ENCODE assay signal across 18 cellular contexts in genomic region chr12:130079254-130079653, GRCh38.
DNase-seq lines count a peak whose midpoint lies in the region; ATAC-seq, FAIRE-seq and TF ChIP-seq lines count a peak whose summit lies in the region.
"Had no signal": no experiment of that assay in that cellular context is flagged by ENCODE, and none has a peak within 500 bp of the region (broad histone marks: within the 10 kb centered on the region; RNA-seq: fewer than 3 reads in every experiment).

No MANE protein-coding gene starts in this region.

- H2BK5ac ChIP-seq in mesenchymal stem cell (ENCODE audit: low read depth, low read length, poor library complexity, severe bottlenecking): no peak overlapping the region

- no peak overlapping the region for H2BK12ac ChIP-seq in mesenchymal stem cell (ENCODE audit: low read length in 2 of 2)

- H3K27me3 ChIP-seq in bronchial epithelial cell (ENCODE audit: control insufficient read depth, insufficient read depth, low read length): no peaks in the 10 kb centered on the region
- no peaks in the 10 kb centered on the region for H3K27me3 ChIP-seq in mesenchymal stem cell (ENCODE audit: control insufficient read depth in 1 of 2, insufficient read depth in 1 of 2, low read length in 2 of 2)

- no peak overlapping the region for H3K18ac ChIP-seq in mesenchymal stem cell (ENCODE audit: low read depth in 1 of 2, low read length in 2 of 2)

- no peaks in the 10 kb centered on the region for H3K79me1 ChIP-seq in mesenchymal stem cell (replicated peaks; ENCODE audit: low read length, poor library complexity, severe bottlenecking)

- DNase-seq in H4 (ENCODE audit: low spot score) (peak; percentile 48), bronchial epithelial cell (ENCODE audit: low read depth) (peak; percentile 46), mesenchymal stem cell (peak; percentile 4), urothelium cell line (ENCODE audit: low spot score) (peak; percentile 17), Right ventricle myocardium inferior (ENCODE audit: missing footprints) (no peak), hippocampal formation (lab: John Stamatoyannopoulos, UW) (no peak)
- DNase-seq: GF-D8, Karpas-422, NCI-H1092 treated with DMSO at 0.1 percent for 48 hours, NCI-H2081, NCI-H510A, NCI-H748 treated with DMSO at 0.1 percent for 48 hours, OCI-M1, SIG-M5 had no signal

- intact Hi-C loops in Right ventricle myocardium inferior (cut with DNase I): no loop called here

- no peak for TF ChIP-seq CTCF in bronchial epithelial cell (IDR thresholded peaks at IDR 0.05; ENCODE audit: insufficient read depth, low read length, severe bottlenecking)

- H3K4me1 ChIP-seq in mesenchymal stem cell (ENCODE audit: control insufficient read depth, insufficient read depth, low read depth, low read length): no peaks in the 10 kb centered on the region

- H3K4me3 ChIP-seq in bronchial epithelial cell (ENCODE audit: low read depth, low read length): no peak overlapping the region
- no peak overlapping the region for H3K4me3 ChIP-seq in mesenchymal stem cell (ENCODE audit: insufficient read depth in 1 of 2, low read depth in 1 of 2, low read length in 2 of 2)
- H3K4me3 ChIP-seq: GM23338 had no signal

- H2AFZ ChIP-seq in mesenchymal stem cell (ENCODE audit: low read depth, low read length): no peak overlapping the region
- H2AFZ ChIP-seq: GM23338 had no signal

- no peaks in the 10 kb centered on the region for H3K9me3 ChIP-seq in mesenchymal stem cell (ENCODE audit: control insufficient read depth, low read length)

- H3K27ac ChIP-seq in mesenchymal stem cell (ENCODE audit: low read length, poor library complexity, severe bottlenecking): no peak overlapping the region
- H3K27ac ChIP-seq: C4-2B had no signal

- H3K4ac ChIP-seq in mesenchymal stem cell (ENCODE audit: low read depth in 1 of 2, low read length in 2 of 2): no peak overlapping the region

- no peak overlapping the region for H4K8ac ChIP-seq in mesenchymal stem cell (ENCODE audit: low read length)

- H3K36me3 ChIP-seq in bronchial epithelial cell (ENCODE audit: control insufficient read depth, insufficient read depth, low read length) (no peaks in the 10 kb centered on the region), mesenchymal stem cell (ENCODE audit: control insufficient read depth in 1 of 2, insufficient read depth in 2 of 2, low read depth in 1 of 2, low read length in 2 of 2) (no peaks in the 10 kb centered on the region)

- H3K23ac ChIP-seq in mesenchymal stem cell (ENCODE audit: low read length in 2 of 2): no peak overlapping the region

- H4K91ac ChIP-seq in mesenchymal stem cell (ENCODE audit: low read length): no peak overlapping the region

- H2BK15ac ChIP-seq in mesenchymal stem cell (ENCODE audit: low read depth, poor library complexity, severe bottlenecking): no peak overlapping the region

- FAIRE-seq in bronchial epithelial cell (lab: Jason Lieb, UNC): no peak
- FAIRE-seq in urothelium cell line (lab: Jason Lieb, UNC): peak; percentile 13

- H3K9ac ChIP-seq in mesenchymal stem cell (ENCODE audit: low read length): no peak overlapping the region

- no peak overlapping the region for H3K4me2 ChIP-seq in mesenchymal stem cell (ENCODE audit: low read length, poor library complexity, severe bottlenecking)
- H3K4me2 ChIP-seq: GM23338 had no signal

- no peak overlapping the region for H2AK5ac ChIP-seq in mesenchymal stem cell (ENCODE audit: low read length, severe bottlenecking)

- H2BK120ac ChIP-seq in mesenchymal stem cell (ENCODE audit: low read depth, low read length): no peak overlapping the region

- WGBS in mesenchymal stem cell: 53% methylated on average over 7 of the region's 7 CpGs

- ATAC-seq in Right ventricle myocardium inferior (no peak), HG02610 (IDR thresholded peaks at IDR 0.05; ENCODE audit: unreplicated experiment) (no peak)
- ATAC-seq: GM23338, SK-N-SH treated with all-trans-retinoic acid at 6 μM for 48 hours had no signal

- H3K14ac ChIP-seq in mesenchymal stem cell (ENCODE audit: low read length in 2 of 2): no peak overlapping the region

Comparison
In these comparisons a context has a peak if more than half of its experiments do, and no peak if none do; other contexts are left out.
1. DNase-seq: peak in H4 (single experiment), bronchial epithelial cell (single experiment), mesenchymal stem cell (single experiment) and urothelium cell line (single experiment); none in Right ventricle myocardium inferior (single experiment) and hippocampal formation (0 of 2).